ENCODE assay signal across 12 cellular contexts in the genomic region with DNA sequence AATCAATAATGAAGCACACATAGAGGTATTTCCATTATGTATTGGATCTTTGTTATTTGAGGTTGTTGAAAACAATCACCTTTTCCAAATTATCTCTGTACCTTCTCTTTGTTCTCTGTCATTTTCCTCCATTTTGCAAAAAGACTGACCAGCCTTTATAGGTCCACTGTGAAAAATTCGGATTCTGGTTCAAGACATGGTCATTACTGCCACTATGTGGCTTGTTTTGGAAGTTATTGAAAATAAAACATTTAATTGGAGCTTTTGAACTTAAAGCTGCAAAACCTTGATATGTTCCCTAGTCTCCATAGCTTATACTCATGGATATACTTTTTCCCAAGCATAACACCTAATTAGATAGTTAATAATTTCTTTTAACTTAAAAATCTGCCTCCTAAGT.
DNase-seq lines count a peak whose midpoint lies in the region; ATAC-seq and TF ChIP-seq lines count a peak whose summit lies in the region.
"Had no signal": no experiment of that assay in that cellular context is flagged by ENCODE, and none has a peak within 500 bp of the region (broad histone marks: within the 10 kb centered on the region; RNA-seq: fewer than 3 reads in every experiment).

No MANE protein-coding gene starts in this region.

- H3K4me3 ChIP-seq in fibroblast of mammary gland (ENCODE audit: control insufficient read depth, low read depth, low read length), result no peak overlapping the region
- no peak overlapping the region for H3K4me3 ChIP-seq in thoracic aorta
- H3K4me3 ChIP-seq: K562 had no signal

- DNase-seq in NCI-H82 (lab: John Stamatoyannopoulos, UW) (peak; percentile 30), NCI-H82 treated with DMSO at 0.1 percent for 48 hours (lab: John Stamatoyannopoulos, UW; ENCODE audit: unreplicated experiment) (no peak), OCI-M1 (lab: John Stamatoyannopoulos, UW) (peak; percentile 55), fibroblast of mammary gland (ENCODE audit: low read depth) (peak; percentile 38), thoracic aorta (ENCODE audit: low spot score) (no peak), NCI-H1105 treated with DMSO at 0.1 percent for 48 hours (lab: John Stamatoyannopoulos, UW) (no peak), NCI-H1694 treated with DMSO at 0.1 percent for 48 hours (lab: John Stamatoyannopoulos, UW) (no peak)
- DNase-seq: activated naive CD4-positive, alpha-beta T cell; CD4-positive, alpha-beta memory T cell; T-helper 17 cell had no signal

- no peak for ATAC-seq in thoracic aorta (ENCODE audit: insufficient number of reproducible peaks, low FRiP score, low read depth)
- no peak for ATAC-seq in HG02981 (IDR thresholded peaks at IDR 0.05; ENCODE audit: unreplicated experiment)
- ATAC-seq: K562, T-helper 17 cell had no signal

- H3K36me3 ChIP-seq in thoracic aorta, result no peaks in the 10 kb centered on the region

- H3K9me3 ChIP-seq in thoracic aorta, result no peaks in the 10 kb centered on the region

- TF ChIP-seq CTCF in fibroblast of mammary gland (conservative IDR thresholded peaks at IDR 0.05; ENCODE audit: control insufficient read depth, insufficient read depth, low read depth, low read length) (peak; percentile 39), thoracic aorta (IDR thresholded peaks at IDR 0.05) (peak; percentile 29)

- no peaks in the 10 kb centered on the region for H3K4me1 ChIP-seq in thoracic aorta (ENCODE audit: control insufficient read depth in 1 of 2, low read depth in 2 of 2)

- no peak overlapping the region for H3K27ac ChIP-seq in thoracic aorta

- H3K27me3 ChIP-seq in thoracic aorta (replicated peaks; ENCODE audit: insufficient read depth), result no peaks in the 10 kb centered on the region

Comparison
In these comparisons a context has a peak if more than half of its experiments do, and no peak if none do; other contexts are left out.
1. DNase-seq: peak in NCI-H82 (single experiment), OCI-M1 (single experiment) and fibroblast of mammary gland (single experiment); none in NCI-H82 treated with DMSO at 0.1 percent for 48 hours (single experiment), thoracic aorta (single experiment), NCI-H1105 treated with DMSO at 0.1 percent for 48 hours (single experiment) and NCI-H1694 treated with DMSO at 0.1 percent for 48 hours (single experiment).